ENCODE assay signal across 30 cellular contexts in genomic region chr14:35001624-35002023, GRCh38.
"Had no signal": no experiment of that assay in that cellular context is flagged by ENCODE, and none has a peak within 500 bp of the region (broad histone marks: within the 10 kb centered on the region; RNA-seq: fewer than 3 reads in every experiment).

No MANE protein-coding gene starts in this region.

- H3K9me3 ChIP-seq: ascending aorta had no signal

- DNase-seq: activated B cell treated with CpG ODN at 0.5 μM for 24 hours; activated CD4-positive, alpha-beta memory T cell treated with anti-CD3 and anti-CD28 coated beads, Interleukin-2, amount 10 ng/mL, durations not matched to agents 7 days and 5 days; activated CD4-positive, alpha-beta T cell treated with anti-CD3 and anti-CD28 coated beads for 4 hours; activated CD4-positive, alpha-beta T cell treated with anti-CD3 and anti-CD28 coated beads, Interleukin-2, amount 10 ng/mL, durations not matched to agents 24 days and 14 days; activated CD4-positive, alpha-beta T cell treated with anti-CD3 and anti-CD28 coated beads, Interleukin-2, amount 50 U/mL, for 1 hour; activated CD4-positive, alpha-beta T cell treated with anti-CD3 and anti-CD28 coated beads, Interleukin-2, amount 50 U/mL, for 4 hours; activated CD4-positive, CD25-positive, alpha-beta regulatory T cell treated with anti-CD3 and anti-CD28 coated beads, Interleukin-2, amount 50 U/mL, for 72 hours; activated CD8-positive, alpha-beta memory T cell treated with anti-CD3 and anti-CD28 coated beads for 24 hours; activated CD8-positive, alpha-beta memory T cell treated with anti-CD3 and anti-CD28 coated beads, Interleukin-2, amount 10 ng/mL, durations not matched to agents 7 days and 5 days; activated CD8-positive, alpha-beta memory T cell treated with anti-CD3 and anti-CD28 coated beads, Interleukin-2, amount 50 U/mL, for 48 hours; activated CD8-positive, alpha-beta T cell treated with anti-CD3 and anti-CD28 coated beads, Interleukin-2, amount 10 ng/mL, durations not matched to agents 7 days and 5 days; activated effector memory CD4-positive, alpha-beta T cell treated with Interleukin-2 at 50 U/mL for 16 hours; activated gamma-delta T cell; activated naive CD4-positive, alpha-beta T cell treated with anti-CD3 and anti-CD28 coated beads, Interleukin-2, amount 10 ng/mL, durations not matched to agents 7 days and 5 days; activated naive CD4-positive, alpha-beta T cell treated with Interleukin-2 at 50 U/mL for 16 hours; activated naive CD8-positive, alpha-beta T cell treated with anti-CD3 and anti-CD28 coated beads, Interleukin-2, amount 10 ng/mL, durations not matched to agents 7 days and 5 days; activated naive CD8-positive, alpha-beta T cell treated with anti-CD3 and anti-CD28 coated beads, Interleukin-2, amount 50 U/mL, for 24 hours; activated T-cell treated with anti-CD3 and anti-CD28 coated beads, Interleukin-2, amount 50 U/mL, for 24 hours; activated T-cell treated with anti-CD3 and anti-CD28 coated beads, Interleukin-2, amount 50 U/mL, for 48 hours; amygdala; anterior cingulate cortex; caudate nucleus; cerebellar nuclear complex; T-helper 2 cell; T-helper 9 cell had no signal

- ATAC-seq: activated CD8-positive, alpha-beta memory T cell treated with anti-CD3 and anti-CD28 coated beads, Interleukin-2, amount 10 ng/mL, durations not matched to agents 7 days and 5 days; activated CD8-positive, alpha-beta T cell treated with anti-CD3 and anti-CD28 coated beads, Interleukin-2, amount 10 ng/mL, durations not matched to agents 7 days and 5 days; activated naive CD8-positive, alpha-beta T cell treated with anti-CD3 and anti-CD28 coated beads, Interleukin-2, amount 50 U/mL, for 24 hours had no signal

- H3K4me3 ChIP-seq: ascending aorta, cardiac muscle cell had no signal

- H3K4me1 ChIP-seq: ascending aorta had no signal

- H3K27ac ChIP-seq: ascending aorta, cardiac muscle cell, VCaP had no signal

- H3K27me3 ChIP-seq: ascending aorta, cardiac muscle cell had no signal

- FAIRE-seq: bronchial epithelial cell, TTC549 had no signal
